23 cellular contexts compared by ENCODE assay signal in genomic region chr2:22947741-22948140, GRCh38.
A peak's percentile ranks its signal among the peaks of the same experiment; 100 is the strongest.
DNase-seq lines count a peak whose midpoint lies in the region; ATAC-seq and TF ChIP-seq lines count a peak whose summit lies in the region.
"Had no signal": no experiment of that assay in that cellular context is flagged by ENCODE, and none has a peak within 500 bp of the region (broad histone marks: within the 10 kb centered on the region; RNA-seq: fewer than 3 reads in every experiment).

No MANE protein-coding gene starts in this region.

- TF ChIP-seq POLR2A in esophagus muscularis mucosa (IDR thresholded peaks at IDR 0.05; ENCODE audit: low read depth), result no peak

- 74% methylated on average over 4 of the region's 4 CpGs for WGBS in esophagus muscularis mucosa

- H3K4me3 Mint-ChIP-seq in nephron progenitor cell, result no peak overlapping the region
- H3K4me3 Mint-ChIP-seq: CD14-positive monocyte; CD4-positive, alpha-beta memory T cell; GM23338; H9 had no signal

- H3K27ac ChIP-seq in esophagus muscularis mucosa (replicated peaks in 1 of 4) (no peak overlapping the region), upper lobe of right lung (no peak overlapping the region)
- H3K27ac ChIP-seq: A549; BLaER1 treated with 17β-estradiol and CSF1 and Interleukin-3, amounts not matched to agents 10 nM and 100 nM had no signal

- H3K4me1 ChIP-seq in esophagus muscularis mucosa (no peaks in the 10 kb centered on the region), upper lobe of right lung (no peaks in the 10 kb centered on the region)
- H3K4me1 ChIP-seq: A549, BE2C had no signal

- no peak for TF ChIP-seq EP300 in esophagus muscularis mucosa (IDR thresholded peaks at IDR 0.05)

- H3K9me3 ChIP-seq in esophagus muscularis mucosa, result no peaks in the 10 kb centered on the region
- H3K9me3 ChIP-seq in upper lobe of right lung, result no peaks in the 10 kb centered on the region
- H3K9me3 ChIP-seq: A549; BE2C; BLaER1 treated with 17β-estradiol and CSF1 and Interleukin-3, amounts not matched to agents 10 nM and 100 nM had no signal

- TF ChIP-seq CTCF in esophagus muscularis mucosa (IDR thresholded peaks at IDR 0.05) (no peak), nephron progenitor cell (IDR thresholded peaks at IDR 0.05) (no peak), upper lobe of right lung (IDR thresholded peaks at IDR 0.05) (no peak)

- ATAC-seq in upper lobe of right lung (peak; percentile 79), left cardiac atrium (no peak), HG03139 (IDR thresholded peaks at IDR 0.05; ENCODE audit: unreplicated experiment) (no peak)
- ATAC-seq: A549, GM23338, HCT116 had no signal

- DNase-seq in MV-4-11 (lab: John Stamatoyannopoulos, UW) (peak; percentile 85), esophagus muscularis mucosa (ENCODE audit: extremely low spot score) (peak; percentile 79), nephron progenitor cell (no peak), upper lobe of right lung (no peak), inferior parietal cortex (ENCODE audit: extremely low spot score) (no peak), left cardiac atrium (no peak)
- DNase-seq: 8988T; ACHN; AML-193; BE2C; Calu3; CD4-positive, alpha-beta memory T cell; COR-L47; DMS53; DMS79 treated with DMSO at 0.1 percent for 48 hours; GF-D8; H9 had no signal

- no peaks in the 10 kb centered on the region for H3K36me3 Mint-ChIP-seq in nephron progenitor cell (ENCODE audit: low read depth)
- H3K36me3 Mint-ChIP-seq: CD14-positive monocyte; CD4-positive, alpha-beta memory T cell had no signal

- H3K27ac Mint-ChIP-seq in nephron progenitor cell, result peak overlapping the region; percentile 11
- H3K27ac Mint-ChIP-seq: CD14-positive monocyte; CD4-positive, alpha-beta memory T cell; GM23338; H9 had no signal

- H3K27me3 Mint-ChIP-seq in nephron progenitor cell (ENCODE audit: low read depth, poor library complexity), result no peaks in the 10 kb centered on the region
- H3K27me3 Mint-ChIP-seq: CD4-positive, alpha-beta memory T cell had no signal

- no peaks in the 10 kb centered on the region for H3K9me3 Mint-ChIP-seq in nephron progenitor cell
- H3K9me3 Mint-ChIP-seq: GM23338, H9 had no signal

- H3K27me3 ChIP-seq in esophagus muscularis mucosa, result no peaks in the 10 kb centered on the region
- no peaks in the 10 kb centered on the region for H3K27me3 ChIP-seq in upper lobe of right lung
- H3K27me3 ChIP-seq: BE2C; BLaER1 treated with 17β-estradiol and CSF1 and Interleukin-3, amounts not matched to agents 10 nM and 100 nM had no signal

- intact Hi-C loops in esophagus muscularis mucosa (cut with DNase I) (no loop called here), upper lobe of right lung (cut with DNase I) (no loop called here), left cardiac atrium (cut with DNase I) (no loop called here)

- H3K36me3 ChIP-seq in esophagus muscularis mucosa (no peaks in the 10 kb centered on the region), upper lobe of right lung (no peaks in the 10 kb centered on the region)
- H3K36me3 ChIP-seq: BE2C; BLaER1 treated with 17β-estradiol and CSF1 and Interleukin-3, amounts not matched to agents 10 nM and 100 nM had no signal

- no peaks in the 10 kb centered on the region for H3K4me1 Mint-ChIP-seq in nephron progenitor cell
- H3K4me1 Mint-ChIP-seq: CD14-positive monocyte; CD4-positive, alpha-beta memory T cell had no signal

- H3K4me3 ChIP-seq in esophagus muscularis mucosa (no peak overlapping the region), upper lobe of right lung (no peak overlapping the region)
- H3K4me3 ChIP-seq: A549; BLaER1 treated with 17β-estradiol and CSF1 and Interleukin-3, amounts not matched to agents 10 nM and 100 nM; GM23338 had no signal

Comparison
In these comparisons a context has a peak if more than half of its experiments do, and no peak if none do; other contexts are left out.
1. DNase-seq: peak in MV-4-11 (single experiment) and esophagus muscularis mucosa (single experiment); none in nephron progenitor cell (single experiment), upper lobe of right lung (single experiment), inferior parietal cortex (single experiment) and left cardiac atrium (single experiment).